8 cellular contexts compared by ENCODE assay signal in genomic region chrX:55452825-55453124, GRCh38. TPM values are rescaled to one million over a fixed set of nuclear protein-coding genes. Genes with fewer than 3 reads are reported as not detected.
DNase-seq lines count a peak whose midpoint lies in the region; ATAC-seq and TF ChIP-seq lines count a peak whose summit lies in the region.

No MANE protein-coding gene starts in this region.

- H3K4me1 Mint-ChIP-seq in activated CD4-positive, alpha-beta T cell treated with anti-CD3 and anti-CD28 coated beads, Interleukin-2, amount 10 ng/mL, durations not matched to agents 7 days and 5 days = peaks cover 23% of the 10 kb centered on the region
- peaks cover 21% of the 10 kb centered on the region for H3K4me1 Mint-ChIP-seq in activated naive CD4-positive, alpha-beta T cell treated with anti-CD3 and anti-CD28 coated beads, Interleukin-2, amount 50 U/mL, for 24 hours

- no peaks in the 10 kb centered on the region for H3K27me3 Mint-ChIP-seq in activated CD4-positive, alpha-beta T cell treated with anti-CD3 and anti-CD28 coated beads, Interleukin-2, amount 10 ng/mL, durations not matched to agents 7 days and 5 days
- no peaks in the 10 kb centered on the region for H3K27me3 Mint-ChIP-seq in activated naive CD4-positive, alpha-beta T cell treated with anti-CD3 and anti-CD28 coated beads, Interleukin-2, amount 50 U/mL, for 24 hours

- no peak for TF ChIP-seq CTCF in kidney epithelial cell (IDR thresholded peaks at IDR 0.05; ENCODE audit: insufficient read depth, low read length, poor library complexity, severe bottlenecking)

- H3K9me3 Mint-ChIP-seq in activated CD4-positive, alpha-beta T cell treated with anti-CD3 and anti-CD28 coated beads, Interleukin-2, amount 10 ng/mL, durations not matched to agents 7 days and 5 days = no peaks in the 10 kb centered on the region
- H3K9me3 Mint-ChIP-seq in activated naive CD4-positive, alpha-beta T cell treated with anti-CD3 and anti-CD28 coated beads, Interleukin-2, amount 50 U/mL, for 24 hours = no peaks in the 10 kb centered on the region

- H3K27me3 ChIP-seq in kidney epithelial cell (ENCODE audit: control insufficient read depth, insufficient read depth, low read length) = no peaks in the 10 kb centered on the region

- peak overlapping the region; percentile 96 for H3K27ac Mint-ChIP-seq in activated CD4-positive, alpha-beta T cell treated with anti-CD3 and anti-CD28 coated beads, Interleukin-2, amount 10 ng/mL, durations not matched to agents 7 days and 5 days
- H3K27ac Mint-ChIP-seq in activated naive CD4-positive, alpha-beta T cell treated with anti-CD3 and anti-CD28 coated beads, Interleukin-2, amount 50 U/mL, for 24 hours = peak overlapping the region; percentile 93

- peak overlapping the region; percentile 94 for H3K4me3 Mint-ChIP-seq in activated CD4-positive, alpha-beta T cell treated with anti-CD3 and anti-CD28 coated beads, Interleukin-2, amount 10 ng/mL, durations not matched to agents 7 days and 5 days
- H3K4me3 Mint-ChIP-seq in activated naive CD4-positive, alpha-beta T cell treated with anti-CD3 and anti-CD28 coated beads, Interleukin-2, amount 50 U/mL, for 24 hours = peak overlapping the region; percentile 97

- H3K4me3 ChIP-seq in kidney epithelial cell (ENCODE audit: low read depth, low read length) = peak overlapping the region; percentile 55

- POLR2A ChIA-PET in activated CD4-positive, alpha-beta T cell treated with anti-CD3 and anti-CD28 coated beads, Interleukin-2, amount 10 ng/mL, durations not matched to agents 7 days and 5 days (lab: Charles Lee) = no interaction called here

- no peak for ATAC-seq in HG02623 (IDR thresholded peaks at IDR 0.05; ENCODE audit: unreplicated experiment)

- H3K27ac ChIP-seq in temporal lobe (ENCODE audit: low read depth, low read length) = peak overlapping the region; percentile 82

- no peaks in the 10 kb centered on the region for H3K36me3 ChIP-seq in kidney epithelial cell (ENCODE audit: control insufficient read depth, insufficient read depth, low read length)

- H3K36me3 Mint-ChIP-seq in activated CD4-positive, alpha-beta T cell treated with anti-CD3 and anti-CD28 coated beads, Interleukin-2, amount 10 ng/mL, durations not matched to agents 7 days and 5 days (ENCODE audit: low read depth) = no peaks in the 10 kb centered on the region
- H3K36me3 Mint-ChIP-seq in activated naive CD4-positive, alpha-beta T cell treated with anti-CD3 and anti-CD28 coated beads, Interleukin-2, amount 50 U/mL, for 24 hours = no peaks in the 10 kb centered on the region

- peak; percentile 5 for DNase-seq in activated CD4-positive, alpha-beta T cell treated with anti-CD3 and anti-CD28 coated beads, Interleukin-2, amount 10 ng/mL, durations not matched to agents 7 days and 5 days
- DNase-seq in activated CD4-positive, alpha-beta T cell treated with anti-CD3 and anti-CD28 coated beads, Interleukin-2, amount 50 U/mL, for 4 hours = no peak
- no peak for DNase-seq in kidney epithelial cell (ENCODE audit: low read depth)
- DNase-seq in COR-L47 (lab: John Stamatoyannopoulos, UW) = no peak
- no peak for DNase-seq in NAMALWA (ENCODE audit: low spot score)

- CTCF ChIA-PET in activated CD4-positive, alpha-beta T cell treated with anti-CD3 and anti-CD28 coated beads, Interleukin-2, amount 10 ng/mL, durations not matched to agents 7 days and 5 days (lab: Charles Lee) = no interaction called here

RNA-seq across cellular contexts. Expression of gene MAGEH1, which starts 0.8 kb away (rescaled TPM):
- 10 to 100 TPM; 17.3 to 18.7 TPM for total RNA-seq in activated CD4-positive, alpha-beta T cell treated with anti-CD3 and anti-CD28 coated beads, Interleukin-2, amount 10 ng/mL, durations not matched to agents 7 days and 5 days
- total RNA-seq in kidney epithelial cell (18.0 and 22.5 TPM in 2 replicates), temporal lobe (103 TPM)

RNA-seq across cellular contexts. Expression of gene USP51, which starts 36.9 kb away (rescaled TPM):
- total RNA-seq in activated CD4-positive, alpha-beta T cell treated with anti-CD3 and anti-CD28 coated beads, Interleukin-2, amount 10 ng/mL, durations not matched to agents 7 days and 5 days = 1 to 10 TPM; 1.8 TPM
- total RNA-seq in kidney epithelial cell = 2.0 and 2.1 TPM in 2 replicates
- total RNA-seq in temporal lobe = 3.7 TPM
